Comparison of ENCODE assay signal across 22 cellular contexts in genomic region chr14:92573761-92574498, GRCh38.
DNase-seq lines count a peak whose midpoint lies in the region; ATAC-seq and TF ChIP-seq lines count a peak whose summit lies in the region.
"Had no signal": no experiment of that assay in that cellular context is flagged by ENCODE, and none has a peak within 500 bp of the region (broad histone marks: within the 10 kb centered on the region; RNA-seq: fewer than 3 reads in every experiment).

No MANE protein-coding gene starts in this region.

- no peak for TF ChIP-seq CTCF in foreskin keratinocyte (conservative IDR thresholded peaks at IDR 0.05)
- TF ChIP-seq CTCF in lower lobe of right lung (IDR thresholded peaks at IDR 0.05) = no peak

- H3K9me3 ChIP-seq in lower lobe of right lung = no peaks in the 10 kb centered on the region
- H3K9me3 ChIP-seq: breast epithelium, colonic mucosa, MG63, right atrium auricular region, vagina had no signal

- ATAC-seq in foreskin keratinocyte = peak; percentile 42
- no peak for ATAC-seq in lower lobe of right lung
- no peak for ATAC-seq in HG02870 (IDR thresholded peaks at IDR 0.05; ENCODE audit: unreplicated experiment)
- ATAC-seq: activated CD4-positive, alpha-beta T cell treated with anti-CD3 and anti-CD28 coated beads for 36 hours; activated T-helper 17 cell treated with anti-CD3 and anti-CD28 coated beads, Interleukin-2, amount 50 U/mL, for 72 hours; left ventricle myocardium superior had no signal

- no peaks in the 10 kb centered on the region for H3K27me3 Mint-ChIP-seq in activated naive CD4-positive, alpha-beta T cell treated with anti-CD3 and anti-CD28 coated beads for 36 hours (ENCODE audit: low read depth)
- H3K27me3 Mint-ChIP-seq: activated CD4-positive, alpha-beta T cell treated with anti-CD3 and anti-CD28 coated beads for 36 hours; activated T-helper 17 cell treated with anti-CD3 and anti-CD28 coated beads, Interleukin-2, amount 50 U/mL, for 72 hours had no signal

- no peak overlapping the region for H3K27ac Mint-ChIP-seq in activated naive CD4-positive, alpha-beta T cell treated with anti-CD3 and anti-CD28 coated beads for 36 hours
- H3K27ac Mint-ChIP-seq: activated CD4-positive, alpha-beta T cell treated with anti-CD3 and anti-CD28 coated beads for 36 hours; activated T-helper 17 cell treated with anti-CD3 and anti-CD28 coated beads, Interleukin-2, amount 50 U/mL, for 72 hours had no signal

- H3K27me3 ChIP-seq in foreskin keratinocyte = no peaks in the 10 kb centered on the region
- no peaks in the 10 kb centered on the region for H3K27me3 ChIP-seq in rectal smooth muscle tissue (ENCODE audit: control insufficient read depth, insufficient read depth, low read length)
- no peaks in the 10 kb centered on the region for H3K27me3 ChIP-seq in lower lobe of right lung (ENCODE audit: low read depth)
- H3K27me3 ChIP-seq: BLaER1, breast epithelium, colonic mucosa, MG63, right atrium auricular region, vagina had no signal

- H3K4me1 ChIP-seq in foreskin keratinocyte = no peaks in the 10 kb centered on the region
- H3K4me1 ChIP-seq in rectal smooth muscle tissue (ENCODE audit: control insufficient read depth, insufficient read depth, low read length) = peaks cover 19% of the 10 kb centered on the region
- H3K4me1 ChIP-seq in lower lobe of right lung = no peaks in the 10 kb centered on the region
- H3K4me1 ChIP-seq: breast epithelium had no signal

- no peak overlapping the region for H3K4me3 Mint-ChIP-seq in activated naive CD4-positive, alpha-beta T cell treated with anti-CD3 and anti-CD28 coated beads for 36 hours
- H3K4me3 Mint-ChIP-seq: activated CD4-positive, alpha-beta T cell treated with anti-CD3 and anti-CD28 coated beads for 36 hours; activated T-helper 17 cell treated with anti-CD3 and anti-CD28 coated beads, Interleukin-2, amount 50 U/mL, for 72 hours had no signal

- H3K9me3 Mint-ChIP-seq in activated naive CD4-positive, alpha-beta T cell treated with anti-CD3 and anti-CD28 coated beads for 36 hours = no peaks in the 10 kb centered on the region
- H3K9me3 Mint-ChIP-seq: activated T-helper 17 cell treated with anti-CD3 and anti-CD28 coated beads, Interleukin-2, amount 50 U/mL, for 72 hours had no signal

- H3K36me3 Mint-ChIP-seq in activated naive CD4-positive, alpha-beta T cell treated with anti-CD3 and anti-CD28 coated beads for 36 hours (ENCODE audit: low read depth) = no peaks in the 10 kb centered on the region

- peaks cover 3% of the 10 kb centered on the region for H3K36me3 ChIP-seq in rectal smooth muscle tissue (ENCODE audit: control insufficient read depth, insufficient read depth, low read length)
- peaks cover 22% of the 10 kb centered on the region for H3K36me3 ChIP-seq in lower lobe of right lung
- H3K36me3 ChIP-seq: breast epithelium, colonic mucosa, MG63 had no signal

- intact Hi-C loops in activated naive CD4-positive, alpha-beta T cell treated with anti-CD3 and anti-CD28 coated beads for 36 hours (cut with micrococcal nuclease) = no loop called here
- intact Hi-C loops in lower lobe of right lung (cut with DNase I) = no loop called here

- no peak overlapping the region for H3K9ac ChIP-seq in rectal smooth muscle tissue (ENCODE audit: low read length)
- H3K9ac ChIP-seq: BLaER1 had no signal

- CTCF ChIA-PET in activated naive CD4-positive, alpha-beta T cell treated with anti-CD3 and anti-CD28 coated beads for 36 hours (lab: Charles Lee) = interaction anchor here (1.1 to 1.6 kb wide), 2 partner anchors 10 to 12 kb away, joined by 5 to 6 read pairs; no protein-coding TSS in a partner anchor

- no peak overlapping the region for H3K4me3 ChIP-seq in rectal smooth muscle tissue (ENCODE audit: low read length)
- no peak overlapping the region for H3K4me3 ChIP-seq in lower lobe of right lung
- H3K4me3 ChIP-seq: BLaER1, breast epithelium, colonic mucosa, MG63, right atrium auricular region, vagina had no signal

- H3K27ac ChIP-seq in foreskin keratinocyte (no peak overlapping the region), rectal smooth muscle tissue (ENCODE audit: low read depth, low read length) (peak overlapping the region; percentile 30), lower lobe of right lung (no peak overlapping the region)
- H3K27ac ChIP-seq: BLaER1, colonic mucosa, right atrium auricular region, vagina had no signal

- peaks cover 43% of the 10 kb centered on the region for H3K4me1 Mint-ChIP-seq in activated naive CD4-positive, alpha-beta T cell treated with anti-CD3 and anti-CD28 coated beads for 36 hours (ENCODE audit: low read depth)

- DNase-seq in NCI-H345 (lab: John Stamatoyannopoulos, UW) (peak; percentile 54), NCI-H345 treated with DMSO at 0.1 percent for 48 hours (lab: John Stamatoyannopoulos, UW; ENCODE audit: unreplicated experiment) (no peak), NCI-H510A (lab: John Stamatoyannopoulos, UW) (peak; percentile 52), foreskin keratinocyte (no peak), lower lobe of right lung (no peak)
- DNase-seq in activated naive CD4-positive, alpha-beta T cell treated with anti-CD3 and anti-CD28 coated beads for 36 hours = no peak
- DNase-seq: activated CD4-positive, alpha-beta T cell treated with anti-CD3 and anti-CD28 coated beads for 36 hours; colonic mucosa; head of caudate nucleus; left ventricle myocardium superior; MG63; NCI-H1436; NCI-H446 treated with DMSO at 0.1 percent for 48 hours; occipital lobe; stimulated activated CD4-positive, alpha-beta T cell treated with anti-CD3 and anti-CD28 coated beads, Interleukin-12 subunit alpha, Interleukin-12 subunit beta, amount 100 ng/mL, for 4 hours had no signal

Comparison
In these comparisons a context has a peak if more than half of its experiments do, and no peak if none do; other contexts are left out.
1. DNase-seq: peak in NCI-H345 (single experiment) and NCI-H510A (single experiment); none in NCI-H345 treated with DMSO at 0.1 percent for 48 hours (single experiment), foreskin keratinocyte (0 of 2), activated naive CD4-positive, alpha-beta T cell treated with anti-CD3 and anti-CD28 coated beads for 36 hours (single experiment) and lower lobe of right lung (single experiment).